In the genomic region with DNA sequence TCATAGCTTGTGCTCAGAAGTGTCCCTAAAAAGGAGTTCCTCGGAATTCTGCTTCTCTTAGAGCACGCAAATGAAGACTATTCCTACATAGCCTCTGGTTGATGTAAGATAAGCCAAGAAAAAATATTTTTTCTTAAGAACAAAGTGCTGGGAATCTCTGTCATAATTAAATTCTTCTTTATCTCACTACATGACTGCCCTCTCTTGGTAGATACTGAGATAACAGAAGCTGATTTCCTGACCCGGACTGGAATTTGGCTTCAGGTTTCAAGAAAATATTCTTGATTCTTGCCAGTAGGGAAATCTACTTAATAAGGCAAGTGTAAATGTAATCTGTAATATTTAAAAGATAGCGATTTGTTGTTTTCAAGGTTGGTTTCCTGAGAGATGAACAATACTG, we compare ENCODE assay signal across 8 cellular contexts. TPM values are rescaled to one million over a fixed set of nuclear protein-coding genes. Genes with fewer than 3 reads are reported as not detected.
DNase-seq lines count a peak whose midpoint lies in the region; ATAC-seq, FAIRE-seq and TF ChIP-seq lines count a peak whose summit lies in the region.

No MANE protein-coding gene starts in this region.

- POLR2A ChIA-PET in activated B cell treated with CpG ODN at 0.5 μM for 24 hours (lab: Charles Lee) = interaction anchor here (0.8 kb wide), 1 partner anchor 1071 kb away, joined by 3 read pairs; no protein-coding TSS in a partner anchor

- intact Hi-C loops in CD14-positive monocyte (cut with micrococcal nuclease) (no loop called here), activated B cell treated with CpG ODN at 0.5 μM for 24 hours (cut with micrococcal nuclease) (loop anchor here (1.0 to 10.0 kb wide), 2 partner anchors 207 to 1072 kb away; no protein-coding TSS in a partner anchor), kidney (cut with DNase I) (no loop called here)

- H3K4me1 ChIP-seq in kidney (ENCODE audit: control insufficient read depth in 1 of 2, insufficient read depth in 1 of 2, low read depth in 1 of 2, low read length in 2 of 2) = peaks cover 0 to 4% of the 10 kb centered on the region in 2 donors

- no peaks in the 10 kb centered on the region for H3K9me3 ChIP-seq in kidney (ENCODE audit: control insufficient read depth in 1 of 2, low read length in 2 of 2)

- H3K27ac ChIP-seq in HL-60 (replicated peaks) (no peak overlapping the region), kidney (ENCODE audit: low read depth in 2 of 2, low read length in 2 of 2) (no peak overlapping the region)

- H3K27ac Mint-ChIP-seq in CD14-positive monocyte (no peak overlapping the region), activated B cell treated with CpG ODN at 0.5 μM for 24 hours (no peak overlapping the region)

- peak; percentile 60 for FAIRE-seq in kidney (lab: Jason Lieb, UNC)

- H3K27me3 ChIP-seq in HL-60 (ENCODE audit: insufficient read depth, poor library complexity, severe bottlenecking) = no peaks in the 10 kb centered on the region

- H3K9me3 Mint-ChIP-seq in CD14-positive monocyte (peaks cover 0 to 3% (median 0%) of the 10 kb centered on the region in 7 donors), activated B cell treated with CpG ODN at 0.5 μM for 24 hours (no peaks in the 10 kb centered on the region)

- ATAC-seq in activated B cell treated with CpG ODN at 0.5 μM for 24 hours (ENCODE audit: low read depth) (peak; percentile 49), GM18867 (IDR thresholded peaks at IDR 0.05; ENCODE audit: unreplicated experiment) (no peak), GM19351 (IDR thresholded peaks at IDR 0.05; ENCODE audit: unreplicated experiment) (no peak), GM18519 (IDR thresholded peaks at IDR 0.05; ENCODE audit: low FRiP score, unreplicated experiment) (no peak)

- H3K4me3 Mint-ChIP-seq in CD14-positive monocyte (no peak overlapping the region), activated B cell treated with CpG ODN at 0.5 μM for 24 hours (no peak overlapping the region)

- no peaks in the 10 kb centered on the region for H3K36me3 ChIP-seq in kidney (ENCODE audit: control insufficient read depth in 1 of 2, insufficient read depth in 2 of 2, low read length in 2 of 2)

- H3K36me3 Mint-ChIP-seq in CD14-positive monocyte (no peaks in the 10 kb centered on the region), activated B cell treated with CpG ODN at 0.5 μM for 24 hours (ENCODE audit: low read depth) (no peaks in the 10 kb centered on the region)

- peaks cover 18% of the 10 kb centered on the region for H3K4me1 Mint-ChIP-seq in CD14-positive monocyte
- peaks cover 26% of the 10 kb centered on the region for H3K4me1 Mint-ChIP-seq in activated B cell treated with CpG ODN at 0.5 μM for 24 hours

- H3K27me3 Mint-ChIP-seq in CD14-positive monocyte (ENCODE audit: low read depth in 3 of 3) = no peaks in the 10 kb centered on the region
- H3K27me3 Mint-ChIP-seq in activated B cell treated with CpG ODN at 0.5 μM for 24 hours = no peaks in the 10 kb centered on the region

- H3K9ac ChIP-seq in kidney (ENCODE audit: low read length in 2 of 2) = no peak overlapping the region

- TF ChIP-seq CTCF in CD14-positive monocyte (IDR thresholded peaks at IDR 0.05) (peak; percentile 59), HL-60 (IDR thresholded peaks at IDR 0.05; ENCODE audit: insufficient read depth, low read length) (peak; percentile 26), activated B cell treated with CpG ODN at 0.5 μM for 24 hours (IDR thresholded peaks at IDR 0.05) (no peak), kidney (IDR thresholded peaks at IDR 0.05; ENCODE audit: borderline replicate concordance, extremely low read depth, insufficient read depth) (peak; percentile 30)

- H3K4me3 ChIP-seq in HL-60 (replicated peaks; ENCODE audit: insufficient read depth, low read length) (no peak overlapping the region), kidney (ENCODE audit: low read length in 2 of 2) (no peak overlapping the region)

- DNase-seq in CD14-positive monocyte (ENCODE audit: low spot score) (no peak), HL-60 (ENCODE audit: low read depth in 1 of 2, low spot score in 1 of 2) (no peak), activated B cell treated with CpG ODN at 0.5 μM for 24 hours (no peak), kidney (no peak)
- no peak for DNase-seq in activated CD4-positive, alpha-beta T cell treated with anti-CD3 and anti-CD28 coated beads for 4 hours

- CTCF ChIA-PET in activated B cell treated with CpG ODN at 0.5 μM for 24 hours (lab: Charles Lee) = interaction anchor here (0.6 to 4.5 kb wide), 15 partner anchors 14 to 1079 kb away, joined by 3 to 138 read pairs (median 4); no protein-coding TSS in a partner anchor

RNA-seq across cellular contexts. Expression of a gene that starts 31.3 kb away (rescaled TPM):
- polyA plus RNA-seq in CD14-positive monocyte (1 to 10 TPM; 3.5 to 7.2 TPM), kidney (ENCODE audit: insufficient read depth, low read depth, low replicate concordance) (21.4 TPM)
- total RNA-seq in activated B cell treated with CpG ODN at 0.5 μM for 24 hours (10.3 and 11.4 TPM in 2 replicates), kidney (16.0 TPM)
